In genomic region chr1:8182034-8182761, GRCh38 we compare ENCODE assay signal across 1 cellular context.
TF ChIP-seq lines count a peak whose summit lies in the region.

No MANE protein-coding gene starts in this region.

TF ChIP-seq in HepG2, 621 proteins besides CTCF, POLR2A, EP300 and RAD21 (continued from another document and continues in another):
- TF ChIP-seq PRDM4 (CRISPR knock-in tag; IDR thresholded peaks at IDR 0.05; ENCODE audit: borderline replicate concordance) (no peak), ZNF780A (CRISPR knock-in tag; IDR thresholded peaks at IDR 0.05) (no peak), ZNF101 (CRISPR knock-in tag; IDR thresholded peaks at IDR 0.05; ENCODE audit: borderline replicate concordance, low read depth) (no peak), NR1H2 (CRISPR knock-in tag; IDR thresholded peaks at IDR 0.05; ENCODE audit: borderline replicate concordance, low read depth) (no peak), ZNF879 (CRISPR knock-in tag; IDR thresholded peaks at IDR 0.05) (no peak), ZNF224 (CRISPR knock-in tag; IDR thresholded peaks at IDR 0.05) (no peak), ZNF292 (CRISPR knock-in tag; IDR thresholded peaks at IDR 0.05; ENCODE audit: borderline replicate concordance, low read depth) (no peak), ZNF484 (CRISPR knock-in tag; IDR thresholded peaks at IDR 0.05; ENCODE audit: borderline replicate concordance, low read depth) (no peak), ZNF230 (CRISPR knock-in tag; IDR thresholded peaks at IDR 0.05) (no peak), AGO2 (optimal IDR thresholded peaks at IDR 0.05; ENCODE audit: low read depth, low read length) (no peak), PRDM10 (CRISPR knock-in tag; IDR thresholded peaks at IDR 0.05; ENCODE audit: low read depth) (0 out of 2 replicates have a peak, but pooled peaks have one; percentile 7), HDAC6 (IDR thresholded peaks at IDR 0.05; ENCODE audit: low read depth, low read length) (no peak), BCL3 (CRISPR knock-in tag; IDR thresholded peaks at IDR 0.05) (no peak), KMT2B (CRISPR knock-in tag; IDR thresholded peaks at IDR 0.05) (no peak), AHR (CRISPR knock-in tag; IDR thresholded peaks at IDR 0.05) (no peak), POGZ (CRISPR knock-in tag; IDR thresholded peaks at IDR 0.05) (0 out of 2 replicates have a peak, but pooled peaks have one; percentile 28), SP2 (CRISPR knock-in tag; IDR thresholded peaks at IDR 0.05) (no peak), ZNF792 (CRISPR knock-in tag; IDR thresholded peaks at IDR 0.05) (0 out of 2 replicates have a peak, but pooled peaks have one; percentile 43), PREB (CRISPR knock-in tag; IDR thresholded peaks at IDR 0.05) (no peak), SOX5 (CRISPR knock-in tag; IDR thresholded peaks at IDR 0.05; ENCODE audit: borderline replicate concordance) (peak; percentile 80)
- TF ChIP-seq, protein P1, sequence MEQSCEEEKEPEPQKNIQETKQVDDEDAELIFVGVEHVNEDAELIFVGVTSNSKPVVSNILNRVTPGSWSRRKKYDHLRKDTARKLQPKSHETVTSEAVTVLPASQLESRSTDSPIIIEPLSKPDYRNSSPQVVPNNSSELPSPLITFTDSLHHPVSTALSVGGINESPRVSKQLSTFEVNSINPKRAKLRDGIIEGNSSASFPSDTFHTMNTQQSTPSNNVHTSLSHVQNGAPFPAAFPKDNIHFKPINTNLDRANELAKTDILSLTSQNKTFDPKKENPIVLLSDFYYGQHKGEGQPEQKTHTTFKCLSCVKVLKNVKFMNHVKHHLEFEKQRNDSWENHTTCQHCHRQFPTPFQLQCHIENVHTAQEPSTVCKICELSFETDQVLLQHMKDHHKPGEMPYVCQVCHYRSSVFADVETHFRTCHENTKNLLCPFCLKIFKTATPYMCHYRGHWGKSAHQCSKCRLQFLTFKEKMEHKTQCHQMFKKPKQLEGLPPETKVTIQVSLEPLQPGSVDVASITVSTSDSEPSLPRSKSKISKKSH (CRISPR knock-in tag; IDR thresholded peaks at IDR 0.05; ENCODE audit: borderline replicate concordance) = no peak
- TF ChIP-seq, protein P2, sequence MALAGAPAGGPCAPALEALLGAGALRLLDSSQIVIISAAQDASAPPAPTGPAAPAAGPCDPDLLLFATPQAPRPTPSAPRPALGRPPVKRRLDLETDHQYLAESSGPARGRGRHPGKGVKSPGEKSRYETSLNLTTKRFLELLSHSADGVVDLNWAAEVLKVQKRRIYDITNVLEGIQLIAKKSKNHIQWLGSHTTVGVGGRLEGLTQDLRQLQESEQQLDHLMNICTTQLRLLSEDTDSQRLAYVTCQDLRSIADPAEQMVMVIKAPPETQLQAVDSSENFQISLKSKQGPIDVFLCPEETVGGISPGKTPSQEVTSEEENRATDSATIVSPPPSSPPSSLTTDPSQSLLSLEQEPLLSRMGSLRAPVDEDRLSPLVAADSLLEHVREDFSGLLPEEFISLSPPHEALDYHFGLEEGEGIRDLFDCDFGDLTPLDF (CRISPR knock-in tag; IDR thresholded peaks at IDR 0.05) = no peak
- TF ChIP-seq, protein P3, sequence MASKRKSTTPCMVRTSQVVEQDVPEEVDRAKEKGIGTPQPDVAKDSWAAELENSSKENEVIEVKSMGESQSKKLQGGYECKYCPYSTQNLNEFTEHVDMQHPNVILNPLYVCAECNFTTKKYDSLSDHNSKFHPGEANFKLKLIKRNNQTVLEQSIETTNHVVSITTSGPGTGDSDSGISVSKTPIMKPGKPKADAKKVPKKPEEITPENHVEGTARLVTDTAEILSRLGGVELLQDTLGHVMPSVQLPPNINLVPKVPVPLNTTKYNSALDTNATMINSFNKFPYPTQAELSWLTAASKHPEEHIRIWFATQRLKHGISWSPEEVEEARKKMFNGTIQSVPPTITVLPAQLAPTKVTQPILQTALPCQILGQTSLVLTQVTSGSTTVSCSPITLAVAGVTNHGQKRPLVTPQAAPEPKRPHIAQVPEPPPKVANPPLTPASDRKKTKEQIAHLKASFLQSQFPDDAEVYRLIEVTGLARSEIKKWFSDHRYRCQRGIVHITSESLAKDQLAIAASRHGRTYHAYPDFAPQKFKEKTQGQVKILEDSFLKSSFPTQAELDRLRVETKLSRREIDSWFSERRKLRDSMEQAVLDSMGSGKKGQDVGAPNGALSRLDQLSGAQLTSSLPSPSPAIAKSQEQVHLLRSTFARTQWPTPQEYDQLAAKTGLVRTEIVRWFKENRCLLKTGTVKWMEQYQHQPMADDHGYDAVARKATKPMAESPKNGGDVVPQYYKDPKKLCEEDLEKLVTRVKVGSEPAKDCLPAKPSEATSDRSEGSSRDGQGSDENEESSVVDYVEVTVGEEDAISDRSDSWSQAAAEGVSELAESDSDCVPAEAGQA (IDR thresholded peaks at IDR 0.05; ENCODE audit: low read depth) = peak; percentile 36; the same call in 1 of the 2 replicates
- TF ChIP-seq, protein P3 (CRISPR knock-in tag; IDR thresholded peaks at IDR 0.05; ENCODE audit: borderline replicate concordance) = no peak
- TF ChIP-seq, protein P4, sequence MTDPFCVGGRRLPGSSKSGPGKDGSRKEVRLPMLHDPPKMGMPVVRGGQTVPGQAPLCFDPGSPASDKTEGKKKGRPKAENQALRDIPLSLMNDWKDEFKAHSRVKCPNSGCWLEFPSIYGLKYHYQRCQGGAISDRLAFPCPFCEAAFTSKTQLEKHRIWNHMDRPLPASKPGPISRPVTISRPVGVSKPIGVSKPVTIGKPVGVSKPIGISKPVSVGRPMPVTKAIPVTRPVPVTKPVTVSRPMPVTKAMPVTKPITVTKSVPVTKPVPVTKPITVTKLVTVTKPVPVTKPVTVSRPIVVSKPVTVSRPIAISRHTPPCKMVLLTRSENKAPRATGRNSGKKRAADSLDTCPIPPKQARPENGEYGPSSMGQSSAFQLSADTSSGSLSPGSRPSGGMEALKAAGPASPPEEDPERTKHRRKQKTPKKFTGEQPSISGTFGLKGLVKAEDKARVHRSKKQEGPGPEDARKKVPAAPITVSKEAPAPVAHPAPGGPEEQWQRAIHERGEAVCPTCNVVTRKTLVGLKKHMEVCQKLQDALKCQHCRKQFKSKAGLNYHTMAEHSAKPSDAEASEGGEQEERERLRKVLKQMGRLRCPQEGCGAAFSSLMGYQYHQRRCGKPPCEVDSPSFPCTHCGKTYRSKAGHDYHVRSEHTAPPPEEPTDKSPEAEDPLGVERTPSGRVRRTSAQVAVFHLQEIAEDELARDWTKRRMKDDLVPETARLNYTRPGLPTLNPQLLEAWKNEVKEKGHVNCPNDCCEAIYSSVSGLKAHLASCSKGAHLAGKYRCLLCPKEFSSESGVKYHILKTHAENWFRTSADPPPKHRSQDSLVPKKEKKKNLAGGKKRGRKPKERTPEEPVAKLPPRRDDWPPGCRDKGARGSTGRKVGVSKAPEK (CRISPR knock-in tag; IDR thresholded peaks at IDR 0.05; ENCODE audit: borderline replicate concordance) = no peak
- TF ChIP-seq, protein P5, sequence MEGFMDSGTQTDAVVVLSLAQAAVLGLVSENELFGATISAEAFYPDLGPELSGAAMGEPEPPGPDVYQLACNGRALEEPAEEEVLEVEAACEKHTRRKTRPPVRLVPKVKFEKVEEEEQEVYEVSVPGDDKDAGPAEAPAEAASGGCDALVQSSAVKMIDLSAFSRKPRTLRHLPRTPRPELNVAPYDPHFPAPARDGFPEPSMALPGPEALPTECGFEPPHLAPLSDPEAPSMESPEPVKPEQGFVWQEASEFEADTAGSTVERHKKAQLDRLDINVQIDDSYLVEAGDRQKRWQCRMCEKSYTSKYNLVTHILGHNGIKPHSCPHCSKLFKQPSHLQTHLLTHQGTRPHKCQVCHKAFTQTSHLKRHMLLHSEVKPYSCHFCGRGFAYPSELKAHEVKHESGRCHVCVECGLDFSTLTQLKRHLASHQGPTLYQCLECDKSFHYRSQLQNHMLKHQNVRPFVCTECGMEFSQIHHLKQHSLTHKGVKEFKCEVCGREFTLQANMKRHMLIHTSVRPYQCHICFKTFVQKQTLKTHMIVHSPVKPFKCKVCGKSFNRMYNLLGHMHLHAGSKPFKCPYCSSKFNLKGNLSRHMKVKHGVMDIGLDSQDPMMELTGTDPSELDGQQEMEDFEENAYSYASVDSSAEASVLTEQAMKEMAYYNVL (CRISPR knock-in tag; IDR thresholded peaks at IDR 0.05; ENCODE audit: borderline replicate concordance) = no peak
- TF ChIP-seq, protein P6, sequence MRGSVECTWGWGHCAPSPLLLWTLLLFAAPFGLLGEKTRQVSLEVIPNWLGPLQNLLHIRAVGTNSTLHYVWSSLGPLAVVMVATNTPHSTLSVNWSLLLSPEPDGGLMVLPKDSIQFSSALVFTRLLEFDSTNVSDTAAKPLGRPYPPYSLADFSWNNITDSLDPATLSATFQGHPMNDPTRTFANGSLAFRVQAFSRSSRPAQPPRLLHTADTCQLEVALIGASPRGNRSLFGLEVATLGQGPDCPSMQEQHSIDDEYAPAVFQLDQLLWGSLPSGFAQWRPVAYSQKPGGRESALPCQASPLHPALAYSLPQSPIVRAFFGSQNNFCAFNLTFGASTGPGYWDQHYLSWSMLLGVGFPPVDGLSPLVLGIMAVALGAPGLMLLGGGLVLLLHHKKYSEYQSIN (CRISPR knock-in tag; IDR thresholded peaks at IDR 0.05; ENCODE audit: borderline replicate concordance) = no peak
